Comparison of ENCODE assay signal across 8 cellular contexts in the genomic region with DNA sequence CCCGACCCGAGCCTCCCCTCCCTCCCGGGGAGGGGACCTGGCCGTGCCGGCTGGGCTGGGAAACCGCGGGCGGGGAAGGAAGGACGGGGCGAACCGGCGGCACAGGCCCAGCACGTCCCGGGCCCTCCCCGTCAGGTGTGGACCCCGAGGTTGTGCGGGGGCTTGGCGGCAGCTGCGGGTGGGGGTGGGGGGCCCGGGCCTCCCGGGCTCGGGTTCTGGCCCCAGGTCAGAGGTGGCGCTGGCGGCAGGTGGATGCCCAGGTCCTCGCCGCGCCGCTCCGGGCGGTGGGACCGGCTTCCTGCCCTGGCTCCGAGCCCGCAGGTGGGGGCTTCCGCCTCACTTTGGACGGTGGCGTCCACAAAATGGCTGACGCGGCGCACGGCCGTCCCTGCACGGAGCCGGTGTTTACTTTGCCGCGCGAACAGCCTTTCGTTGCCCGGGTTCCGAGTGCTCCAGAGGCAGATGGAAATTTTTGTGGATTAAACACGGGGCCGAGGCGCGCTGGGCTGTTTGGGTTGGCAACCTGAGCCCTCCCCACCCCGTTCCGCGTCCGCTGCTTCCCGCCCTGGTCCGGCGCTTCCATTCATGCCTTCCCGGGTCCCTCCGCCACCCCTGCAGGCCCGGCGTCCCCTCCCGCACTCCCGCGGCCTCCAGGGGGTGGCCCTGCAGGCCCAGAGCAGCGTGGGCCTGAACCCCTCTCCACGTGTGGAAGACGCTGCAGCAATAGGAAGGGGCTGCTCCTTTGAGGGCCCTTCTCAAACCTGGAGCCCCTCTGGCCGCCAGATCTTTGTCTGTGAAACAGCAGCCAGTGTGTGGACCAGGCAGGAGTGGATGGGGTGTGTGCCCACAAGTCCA.
DNase-seq lines count a peak whose midpoint lies in the region; ATAC-seq and TF ChIP-seq lines count a peak whose summit lies in the region.

No MANE protein-coding gene starts in this region.

- H3K9me3 Mint-ChIP-seq in osteocyte (ENCODE audit: unreplicated experiment): peaks cover under 1% of the 10 kb centered on the region

- H3K4me3 ChIP-seq in AG10803 (ENCODE audit: low read length): peak overlapping the region; percentile 22; the same call in 1 of the 2 replicates
- peak overlapping the region; percentile 14 for H3K4me3 ChIP-seq in fibroblast of pulmonary artery (replicated peaks; ENCODE audit: low read depth, low read length)

- H3K27ac Mint-ChIP-seq in osteocyte (ENCODE audit: unreplicated experiment): no peak overlapping the region

- no peak overlapping the region for H3K4me3 Mint-ChIP-seq in osteocyte (ENCODE audit: unreplicated experiment)

- H3K36me3 Mint-ChIP-seq in osteocyte (ENCODE audit: unreplicated experiment): peaks cover under 1% of the 10 kb centered on the region

- TF ChIP-seq CTCF in AG10803 (conservative IDR thresholded peaks at IDR 0.05; ENCODE audit: low read length) (no peak), fibroblast of pulmonary artery (IDR thresholded peaks at IDR 0.05; ENCODE audit: low read length, missing control alignments) (no peak), osteocyte (IDR thresholded peaks at IDR 0.05) (no peak)

- ATAC-seq in HG02981 (IDR thresholded peaks at IDR 0.05; ENCODE audit: unreplicated experiment) (no peak), GM21447 (IDR thresholded peaks at IDR 0.05; ENCODE audit: unreplicated experiment) (no peak), HG03521 (IDR thresholded peaks at IDR 0.05; ENCODE audit: unreplicated experiment) (no peak)

- no peaks in the 10 kb centered on the region for H3K4me1 Mint-ChIP-seq in osteocyte (ENCODE audit: unreplicated experiment)

- DNase-seq in AG10803 (ENCODE audit: low read depth) (no peak), fibroblast of pulmonary artery (ENCODE audit: low read depth) (no peak), osteocyte (ENCODE audit: extremely low spot score, unreplicated experiment) (peak; percentile 83), NCI-H1930 (lab: John Stamatoyannopoulos, UW) (no peak)
- peak; percentile 16 for DNase-seq in activated CD4-positive, alpha-beta T cell treated with anti-CD3 and anti-CD28 coated beads, Interleukin-2, amount 50 U/mL, for 1 hour

- peaks cover 30% of the 10 kb centered on the region for H3K27me3 Mint-ChIP-seq in osteocyte (ENCODE audit: unreplicated experiment)

Comparison
In these comparisons a context has a peak if more than half of its experiments do, and no peak if none do; other contexts are left out.
1. DNase-seq: peak in activated CD4-positive, alpha-beta T cell treated with anti-CD3 and anti-CD28 coated beads, Interleukin-2, amount 50 U/mL, for 1 hour (single experiment) and osteocyte (single experiment); none in AG10803 (single experiment), fibroblast of pulmonary artery (single experiment) and NCI-H1930 (0 of 2).